In the genomic region with DNA sequence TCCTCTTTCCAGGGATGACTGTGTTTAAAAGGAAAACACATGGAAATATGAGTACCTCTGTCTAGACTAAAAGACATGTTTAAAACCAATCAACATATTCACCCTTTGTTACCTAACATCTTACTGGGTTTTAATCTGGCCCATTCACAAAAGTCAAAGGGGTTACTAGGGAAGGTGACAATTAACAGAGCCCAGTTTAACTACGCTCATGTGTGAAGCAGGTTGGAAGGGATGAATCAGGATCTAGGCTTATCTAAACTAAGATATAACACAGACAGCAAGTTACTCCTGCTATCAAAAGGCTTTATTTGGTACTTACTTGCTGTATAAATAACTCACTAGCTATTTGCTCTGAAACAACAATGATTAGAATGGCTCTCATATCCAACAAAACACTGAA, we compare ENCODE assay signal across 10 cellular contexts.
"Had no signal": no experiment of that assay in that cellular context is flagged by ENCODE, and none has a peak within 500 bp of the region (broad histone marks: within the 10 kb centered on the region; RNA-seq: fewer than 3 reads in every experiment).

No MANE protein-coding gene starts in this region.

- H3K4me3 Mint-ChIP-seq: HFFc6 had no signal

- H3K27ac Mint-ChIP-seq: HFFc6 had no signal

- H3K4me2 ChIP-seq: KMS-11 had no signal

- ATAC-seq: HCT116, K562 had no signal

- DNase-seq: GM23248, GOT3, H7, HFFc6, IMR-90 had no signal

- H3K36me3 ChIP-seq: HAP-1 had no signal

- H3K27ac ChIP-seq: GM23248, KMS-11 had no signal

- H3K9me3 ChIP-seq: HAP-1 had no signal

- H3K9ac ChIP-seq: GM23248, KMS-11 had no signal

- H3K4me3 ChIP-seq: GM23248, HAP-1, K562 had no signal

- FAIRE-seq: HTR-8/SVneo, K562 had no signal

- H2AFZ ChIP-seq: GM23248 had no signal

- H3K9me3 Mint-ChIP-seq: HFFc6 had no signal

- H3K4me1 ChIP-seq: HAP-1 had no signal
